In the genomic region with DNA sequence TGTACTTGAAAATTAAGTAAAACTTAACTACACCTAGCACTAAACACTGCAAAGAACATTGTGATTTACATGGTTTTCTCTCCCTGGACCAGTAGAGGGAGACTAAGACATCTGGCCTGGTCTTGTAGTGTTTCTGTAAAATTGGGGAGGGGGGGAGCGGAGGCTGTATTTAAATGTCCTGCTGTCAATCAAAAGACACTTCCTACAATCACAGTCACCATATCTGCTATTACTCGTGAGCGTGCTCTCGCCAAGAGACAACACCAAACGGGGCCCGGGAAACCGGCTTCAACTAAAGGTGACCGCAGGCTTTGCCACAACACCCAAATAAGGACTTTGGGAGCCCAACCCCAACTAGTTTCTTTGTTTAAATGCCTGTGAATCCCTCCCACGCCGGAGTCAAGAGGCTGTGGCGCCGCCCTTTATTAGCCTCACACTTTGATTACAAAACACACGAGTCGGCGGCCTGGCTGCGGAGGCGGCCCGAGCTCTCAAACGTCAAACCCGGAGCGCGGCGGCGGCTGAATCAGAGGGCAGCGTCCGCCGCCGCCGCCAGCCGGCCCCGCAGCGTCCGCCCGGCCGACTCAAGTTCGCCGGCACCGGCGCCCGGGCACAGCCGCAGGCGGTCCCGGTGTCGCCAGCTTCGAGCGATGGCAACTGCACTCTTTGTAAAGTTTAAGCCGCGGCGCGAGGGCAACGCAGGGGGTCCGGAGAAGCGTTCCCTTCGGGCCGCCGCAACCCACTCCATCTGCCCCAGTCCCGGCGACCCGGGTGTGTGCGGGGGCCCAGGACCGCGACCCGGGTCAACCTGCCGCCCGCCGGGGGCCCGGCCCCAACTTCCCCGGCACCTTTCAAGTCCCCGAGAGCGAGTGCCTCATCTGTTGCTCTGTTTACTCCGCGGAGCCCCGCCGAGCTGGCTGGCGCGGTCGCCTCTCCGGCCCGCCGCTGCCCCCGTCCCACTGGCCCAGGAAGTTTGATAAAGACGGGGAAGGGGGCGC, we compare ENCODE assay signal across 1 cellular context.
A peak's percentile ranks its signal among the peaks of the same experiment; 100 is the strongest.
TF ChIP-seq lines count a peak whose summit lies in the region.

No MANE protein-coding gene starts in this region.

TF ChIP-seq in HepG2, 621 proteins besides CTCF, POLR2A, EP300 and RAD21 (continued from another document and continues in another):
- TF ChIP-seq, protein P1, sequence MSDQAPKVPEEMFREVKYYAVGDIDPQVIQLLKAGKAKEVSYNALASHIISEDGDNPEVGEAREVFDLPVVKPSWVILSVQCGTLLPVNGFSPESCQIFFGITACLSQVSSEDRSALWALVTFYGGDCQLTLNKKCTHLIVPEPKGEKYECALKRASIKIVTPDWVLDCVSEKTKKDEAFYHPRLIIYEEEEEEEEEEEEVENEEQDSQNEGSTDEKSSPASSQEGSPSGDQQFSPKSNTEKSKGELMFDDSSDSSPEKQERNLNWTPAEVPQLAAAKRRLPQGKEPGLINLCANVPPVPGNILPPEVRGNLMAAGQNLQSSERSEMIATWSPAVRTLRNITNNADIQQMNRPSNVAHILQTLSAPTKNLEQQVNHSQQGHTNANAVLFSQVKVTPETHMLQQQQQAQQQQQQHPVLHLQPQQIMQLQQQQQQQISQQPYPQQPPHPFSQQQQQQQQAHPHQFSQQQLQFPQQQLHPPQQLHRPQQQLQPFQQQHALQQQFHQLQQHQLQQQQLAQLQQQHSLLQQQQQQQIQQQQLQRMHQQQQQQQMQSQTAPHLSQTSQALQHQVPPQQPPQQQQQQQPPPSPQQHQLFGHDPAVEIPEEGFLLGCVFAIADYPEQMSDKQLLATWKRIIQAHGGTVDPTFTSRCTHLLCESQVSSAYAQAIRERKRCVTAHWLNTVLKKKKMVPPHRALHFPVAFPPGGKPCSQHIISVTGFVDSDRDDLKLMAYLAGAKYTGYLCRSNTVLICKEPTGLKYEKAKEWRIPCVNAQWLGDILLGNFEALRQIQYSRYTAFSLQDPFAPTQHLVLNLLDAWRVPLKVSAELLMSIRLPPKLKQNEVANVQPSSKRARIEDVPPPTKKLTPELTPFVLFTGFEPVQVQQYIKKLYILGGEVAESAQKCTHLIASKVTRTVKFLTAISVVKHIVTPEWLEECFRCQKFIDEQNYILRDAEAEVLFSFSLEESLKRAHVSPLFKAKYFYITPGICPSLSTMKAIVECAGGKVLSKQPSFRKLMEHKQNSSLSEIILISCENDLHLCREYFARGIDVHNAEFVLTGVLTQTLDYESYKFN (CRISPR knock-in tag; conservative IDR thresholded peaks at IDR 0.05) = peak; percentile 35
- TF ChIP-seq ZNF263 (CRISPR knock-in tag; IDR thresholded peaks at IDR 0.05) (0 out of 2 replicates have a peak, but pooled peaks have one; percentile 16), MED1 (CRISPR knock-in tag; IDR thresholded peaks at IDR 0.05) (peak; percentile 67), ZNF546 (CRISPR knock-in tag; conservative IDR thresholded peaks at IDR 0.05) (0 out of 2 replicates have a peak, but pooled peaks have one; percentile 24), GABPB1 (CRISPR knock-in tag; IDR thresholded peaks at IDR 0.05) (peak; percentile 37; the same call in 1 of the 2 replicates), MTA3 (CRISPR knock-in tag; IDR thresholded peaks at IDR 0.05) (no peak), ATF1 (CRISPR knock-in tag; IDR thresholded peaks at IDR 0.05) (no peak), ZNF556 (CRISPR knock-in tag; IDR thresholded peaks at IDR 0.05; ENCODE audit: borderline replicate concordance) (no peak), ZNF841 (CRISPR knock-in tag; IDR thresholded peaks at IDR 0.05; ENCODE audit: borderline replicate concordance) (no peak), GATA4 (IDR thresholded peaks at IDR 0.05; ENCODE audit: borderline replicate concordance, low read depth) (peak; percentile 28; the same call in 1 of the 2 replicates), FOXA3 (CRISPR knock-in tag; IDR thresholded peaks at IDR 0.05) (peak; percentile 37), KLF12 (CRISPR knock-in tag; IDR thresholded peaks at IDR 0.05; ENCODE audit: borderline replicate concordance) (0 out of 2 replicates have a peak, but pooled peaks have one; percentile 27), HOXA5 (CRISPR knock-in tag; IDR thresholded peaks at IDR 0.05) (peak; percentile 31; the same call in 1 of the 2 replicates), NR2F1 (CRISPR knock-in tag; IDR thresholded peaks at IDR 0.05) (no peak), SAFB2 (CRISPR knock-in tag; IDR thresholded peaks at IDR 0.05; ENCODE audit: borderline replicate concordance, low read depth) (no peak), SUZ12 (IDR thresholded peaks at IDR 0.05; ENCODE audit: low read depth, low read length) (no peak), ZSCAN9 (CRISPR knock-in tag; IDR thresholded peaks at IDR 0.05; ENCODE audit: borderline replicate concordance) (no peak), KDM1A (CRISPR knock-in tag; IDR thresholded peaks at IDR 0.05) (no peak), CC2D1A (CRISPR knock-in tag; IDR thresholded peaks at IDR 0.05) (no peak), SOX6 (IDR thresholded peaks at IDR 0.05) (no peak), SOX6 (CRISPR knock-in tag; IDR thresholded peaks at IDR 0.05) (peak; percentile 87), NFYC (CRISPR knock-in tag; IDR thresholded peaks at IDR 0.05) (peak; percentile 12; the same call in 1 of the 2 replicates), ZBTB3 (CRISPR knock-in tag; IDR thresholded peaks at IDR 0.05; ENCODE audit: borderline replicate concordance, low read depth) (no peak), CENPT (CRISPR knock-in tag; IDR thresholded peaks at IDR 0.05; ENCODE audit: low read depth) (no peak), ZNF720 (CRISPR knock-in tag; IDR thresholded peaks at IDR 0.05) (no peak), ZNF441 (CRISPR knock-in tag; IDR thresholded peaks at IDR 0.05; ENCODE audit: borderline replicate concordance) (no peak), GZF1 (CRISPR knock-in tag; IDR thresholded peaks at IDR 0.05) (no peak), TCF7L2 (IDR thresholded peaks at IDR 0.05; ENCODE audit: low read depth, low read length) (no peak), GATAD2A (CRISPR knock-in tag; IDR thresholded peaks at IDR 0.05) (peak; percentile 57), ASH2L (IDR thresholded peaks at IDR 0.05; ENCODE audit: insufficient read length, low read depth, low read length) (peak; percentile 78), TARDBP (CRISPR knock-in tag; IDR thresholded peaks at IDR 0.05) (no peak), ZNF768 (CRISPR knock-in tag; IDR thresholded peaks at IDR 0.05) (no peak), ZNF782 (CRISPR knock-in tag; IDR thresholded peaks at IDR 0.05; ENCODE audit: borderline replicate concordance) (0 out of 2 replicates have a peak, but pooled peaks have one; percentile 45), ZNF101 (CRISPR knock-in tag; IDR thresholded peaks at IDR 0.05; ENCODE audit: borderline replicate concordance, low read depth) (no peak), NFIC (IDR thresholded peaks at IDR 0.05; ENCODE audit: low read length) (0 out of 2 replicates have a peak, but pooled peaks have one; percentile 26), NFRKB (IDR thresholded peaks at IDR 0.05) (no peak), MED13 (CRISPR knock-in tag; IDR thresholded peaks at IDR 0.05) (no peak; the same call in 1 of the 2 replicates), ZNF446 (CRISPR knock-in tag; IDR thresholded peaks at IDR 0.05) (0 out of 2 replicates have a peak, but pooled peaks have one; percentile 49), IRF2 (CRISPR knock-in tag; IDR thresholded peaks at IDR 0.05) (0 out of 2 replicates have a peak, but pooled peaks have one; percentile 48)
- TF ChIP-seq, protein P2, sequence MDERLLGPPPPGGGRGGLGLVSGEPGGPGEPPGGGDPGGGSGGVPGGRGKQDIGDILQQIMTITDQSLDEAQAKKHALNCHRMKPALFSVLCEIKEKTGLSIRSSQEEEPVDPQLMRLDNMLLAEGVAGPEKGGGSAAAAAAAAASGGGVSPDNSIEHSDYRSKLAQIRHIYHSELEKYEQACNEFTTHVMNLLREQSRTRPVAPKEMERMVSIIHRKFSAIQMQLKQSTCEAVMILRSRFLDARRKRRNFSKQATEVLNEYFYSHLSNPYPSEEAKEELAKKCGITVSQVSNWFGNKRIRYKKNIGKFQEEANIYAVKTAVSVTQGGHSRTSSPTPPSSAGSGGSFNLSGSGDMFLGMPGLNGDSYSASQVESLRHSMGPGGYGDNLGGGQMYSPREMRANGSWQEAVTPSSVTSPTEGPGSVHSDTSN (CRISPR knock-in tag; IDR thresholded peaks at IDR 0.05) = peak; percentile 92
- TF ChIP-seq, protein P3, sequence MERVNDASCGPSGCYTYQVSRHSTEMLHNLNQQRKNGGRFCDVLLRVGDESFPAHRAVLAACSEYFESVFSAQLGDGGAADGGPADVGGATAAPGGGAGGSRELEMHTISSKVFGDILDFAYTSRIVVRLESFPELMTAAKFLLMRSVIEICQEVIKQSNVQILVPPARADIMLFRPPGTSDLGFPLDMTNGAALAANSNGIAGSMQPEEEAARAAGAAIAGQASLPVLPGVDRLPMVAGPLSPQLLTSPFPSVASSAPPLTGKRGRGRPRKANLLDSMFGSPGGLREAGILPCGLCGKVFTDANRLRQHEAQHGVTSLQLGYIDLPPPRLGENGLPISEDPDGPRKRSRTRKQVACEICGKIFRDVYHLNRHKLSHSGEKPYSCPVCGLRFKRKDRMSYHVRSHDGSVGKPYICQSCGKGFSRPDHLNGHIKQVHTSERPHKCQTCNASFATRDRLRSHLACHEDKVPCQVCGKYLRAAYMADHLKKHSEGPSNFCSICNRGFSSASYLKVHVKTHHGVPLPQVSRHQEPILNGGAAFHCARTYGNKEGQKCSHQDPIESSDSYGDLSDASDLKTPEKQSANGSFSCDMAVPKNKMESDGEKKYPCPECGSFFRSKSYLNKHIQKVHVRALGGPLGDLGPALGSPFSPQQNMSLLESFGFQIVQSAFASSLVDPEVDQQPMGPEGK (CRISPR knock-in tag; IDR thresholded peaks at IDR 0.05) = peak; percentile 54
- TF ChIP-seq, protein P4, sequence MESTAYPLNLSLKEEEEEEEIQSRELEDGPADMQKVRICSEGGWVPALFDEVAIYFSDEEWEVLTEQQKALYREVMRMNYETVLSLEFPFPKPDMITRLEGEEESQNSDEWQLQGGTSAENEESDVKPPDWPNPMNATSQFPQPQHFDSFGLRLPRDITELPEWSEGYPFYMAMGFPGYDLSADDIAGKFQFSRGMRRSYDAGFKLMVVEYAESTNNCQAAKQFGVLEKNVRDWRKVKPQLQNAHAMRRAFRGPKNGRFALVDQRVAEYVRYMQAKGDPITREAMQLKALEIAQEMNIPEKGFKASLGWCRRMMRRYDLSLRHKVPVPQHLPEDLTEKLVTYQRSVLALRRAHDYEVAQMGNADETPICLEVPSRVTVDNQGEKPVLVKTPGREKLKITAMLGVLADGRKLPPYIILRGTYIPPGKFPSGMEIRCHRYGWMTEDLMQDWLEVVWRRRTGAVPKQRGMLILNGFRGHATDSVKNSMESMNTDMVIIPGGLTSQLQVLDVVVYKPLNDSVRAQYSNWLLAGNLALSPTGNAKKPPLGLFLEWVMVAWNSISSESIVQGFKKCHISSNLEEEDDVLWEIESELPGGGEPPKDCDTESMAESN (CRISPR knock-in tag; conservative IDR thresholded peaks at IDR 0.05) = peak; percentile 32
- TF ChIP-seq, protein P5, sequence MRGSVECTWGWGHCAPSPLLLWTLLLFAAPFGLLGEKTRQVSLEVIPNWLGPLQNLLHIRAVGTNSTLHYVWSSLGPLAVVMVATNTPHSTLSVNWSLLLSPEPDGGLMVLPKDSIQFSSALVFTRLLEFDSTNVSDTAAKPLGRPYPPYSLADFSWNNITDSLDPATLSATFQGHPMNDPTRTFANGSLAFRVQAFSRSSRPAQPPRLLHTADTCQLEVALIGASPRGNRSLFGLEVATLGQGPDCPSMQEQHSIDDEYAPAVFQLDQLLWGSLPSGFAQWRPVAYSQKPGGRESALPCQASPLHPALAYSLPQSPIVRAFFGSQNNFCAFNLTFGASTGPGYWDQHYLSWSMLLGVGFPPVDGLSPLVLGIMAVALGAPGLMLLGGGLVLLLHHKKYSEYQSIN (CRISPR knock-in tag; IDR thresholded peaks at IDR 0.05; ENCODE audit: borderline replicate concordance) = no peak
- TF ChIP-seq, protein P6, sequence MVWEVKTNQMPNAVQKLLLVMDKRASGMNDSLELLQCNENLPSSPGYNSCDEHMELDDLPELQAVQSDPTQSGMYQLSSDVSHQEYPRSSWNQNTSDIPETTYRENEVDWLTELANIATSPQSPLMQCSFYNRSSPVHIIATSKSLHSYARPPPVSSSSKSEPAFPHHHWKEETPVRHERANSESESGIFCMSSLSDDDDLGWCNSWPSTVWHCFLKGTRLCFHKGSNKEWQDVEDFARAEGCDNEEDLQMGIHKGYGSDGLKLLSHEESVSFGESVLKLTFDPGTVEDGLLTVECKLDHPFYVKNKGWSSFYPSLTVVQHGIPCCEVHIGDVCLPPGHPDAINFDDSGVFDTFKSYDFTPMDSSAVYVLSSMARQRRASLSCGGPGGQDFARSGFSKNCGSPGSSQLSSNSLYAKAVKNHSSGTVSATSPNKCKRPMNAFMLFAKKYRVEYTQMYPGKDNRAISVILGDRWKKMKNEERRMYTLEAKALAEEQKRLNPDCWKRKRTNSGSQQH (CRISPR knock-in tag; IDR thresholded peaks at IDR 0.05; ENCODE audit: low read depth) = no peak; the same call in 1 of the 2 replicates
- TF ChIP-seq, protein P7, sequence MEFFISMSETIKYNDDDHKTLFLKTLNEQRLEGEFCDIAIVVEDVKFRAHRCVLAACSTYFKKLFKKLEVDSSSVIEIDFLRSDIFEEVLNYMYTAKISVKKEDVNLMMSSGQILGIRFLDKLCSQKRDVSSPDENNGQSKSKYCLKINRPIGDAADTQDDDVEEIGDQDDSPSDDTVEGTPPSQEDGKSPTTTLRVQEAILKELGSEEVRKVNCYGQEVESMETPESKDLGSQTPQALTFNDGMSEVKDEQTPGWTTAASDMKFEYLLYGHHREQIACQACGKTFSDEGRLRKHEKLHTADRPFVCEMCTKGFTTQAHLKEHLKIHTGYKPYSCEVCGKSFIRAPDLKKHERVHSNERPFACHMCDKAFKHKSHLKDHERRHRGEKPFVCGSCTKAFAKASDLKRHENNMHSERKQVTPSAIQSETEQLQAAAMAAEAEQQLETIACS (CRISPR knock-in tag; IDR thresholded peaks at IDR 0.05) = peak; percentile 55
- TF ChIP-seq, protein P8, sequence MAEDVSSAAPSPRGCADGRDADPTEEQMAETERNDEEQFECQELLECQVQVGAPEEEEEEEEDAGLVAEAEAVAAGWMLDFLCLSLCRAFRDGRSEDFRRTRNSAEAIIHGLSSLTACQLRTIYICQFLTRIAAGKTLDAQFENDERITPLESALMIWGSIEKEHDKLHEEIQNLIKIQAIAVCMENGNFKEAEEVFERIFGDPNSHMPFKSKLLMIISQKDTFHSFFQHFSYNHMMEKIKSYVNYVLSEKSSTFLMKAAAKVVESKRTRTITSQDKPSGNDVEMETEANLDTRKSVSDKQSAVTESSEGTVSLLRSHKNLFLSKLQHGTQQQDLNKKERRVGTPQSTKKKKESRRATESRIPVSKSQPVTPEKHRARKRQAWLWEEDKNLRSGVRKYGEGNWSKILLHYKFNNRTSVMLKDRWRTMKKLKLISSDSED (CRISPR knock-in tag; IDR thresholded peaks at IDR 0.05) = no peak
- TF ChIP-seq, protein P9, sequence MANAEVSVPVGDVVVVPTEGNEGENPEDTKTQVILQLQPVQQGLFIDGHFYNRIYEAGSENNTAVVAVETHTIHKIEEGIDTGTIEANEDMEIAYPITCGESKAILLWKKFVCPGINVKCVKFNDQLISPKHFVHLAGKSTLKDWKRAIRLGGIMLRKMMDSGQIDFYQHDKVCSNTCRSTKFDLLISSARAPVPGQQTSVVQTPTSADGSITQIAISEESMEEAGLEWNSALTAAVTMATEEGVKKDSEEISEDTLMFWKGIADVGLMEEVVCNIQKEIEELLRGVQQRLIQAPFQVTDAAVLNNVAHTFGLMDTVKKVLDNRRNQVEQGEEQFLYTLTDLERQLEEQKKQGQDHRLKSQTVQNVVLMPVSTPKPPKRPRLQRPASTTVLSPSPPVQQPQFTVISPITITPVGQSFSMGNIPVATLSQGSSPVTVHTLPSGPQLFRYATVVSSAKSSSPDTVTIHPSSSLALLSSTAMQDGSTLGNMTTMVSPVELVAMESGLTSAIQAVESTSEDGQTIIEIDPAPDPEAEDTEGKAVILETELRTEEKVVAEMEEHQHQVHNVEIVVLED (CRISPR knock-in tag; IDR thresholded peaks at IDR 0.05; ENCODE audit: borderline replicate concordance) = no peak; the same call in 1 of the 2 replicates
